ENCODE assay signal across 12 cellular contexts in the genomic region with DNA sequence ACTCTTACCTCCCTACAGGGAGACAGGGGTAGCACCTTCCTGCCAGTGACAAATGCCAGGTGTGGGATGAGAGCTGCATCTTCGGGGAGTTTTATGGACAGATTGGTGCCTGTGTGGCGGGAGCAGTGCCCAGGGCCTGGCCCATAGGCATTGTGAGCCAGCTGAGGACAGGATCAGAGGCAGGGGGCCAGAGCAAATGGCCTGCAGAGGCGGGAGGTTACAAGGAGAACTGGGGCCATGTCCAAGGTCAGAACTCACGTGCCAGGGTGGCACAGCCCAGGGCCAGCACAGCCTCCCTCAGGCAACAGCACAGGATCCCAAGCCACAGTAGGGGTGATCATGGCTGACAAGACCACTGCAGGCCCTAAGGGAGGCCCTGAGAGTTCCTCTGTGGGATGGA. TPM values are rescaled to one million over a fixed set of nuclear protein-coding genes. Genes with fewer than 3 reads are reported as not detected.
DNase-seq lines count a peak whose midpoint lies in the region; FAIRE-seq lines count a peak whose summit lies in the region.
"Had no signal": no experiment of that assay in that cellular context is flagged by ENCODE, and none has a peak within 500 bp of the region (broad histone marks: within the 10 kb centered on the region; RNA-seq: fewer than 3 reads in every experiment).

No MANE protein-coding gene starts in this region.

- no peaks in the 10 kb centered on the region for H3K27me3 Mint-ChIP-seq in activated T-helper 1 cell treated with anti-CD3 and anti-CD28 coated beads, Interleukin-12 subunit alpha, Interleukin-12 subunit beta, Interleukin-2, Interleukin-4 antibody, amounts not matched to agents 30 ng/mL and 10 ng/mL and 1 ng/mL, durations not matched to agents 14 hours and 24 hours and 36 hours (ENCODE audit: insufficient read depth)
- H3K27me3 Mint-ChIP-seq: activated naive CD8-positive, alpha-beta T cell treated with anti-CD3 and anti-CD28 coated beads, Interleukin-2, amount 10 ng/mL, durations not matched to agents 7 days and 5 days had no signal

- peaks cover 53% of the 10 kb centered on the region for H3K36me3 Mint-ChIP-seq in activated T-helper 1 cell treated with anti-CD3 and anti-CD28 coated beads, Interleukin-12 subunit alpha, Interleukin-12 subunit beta, Interleukin-2, Interleukin-4 antibody, amounts not matched to agents 30 ng/mL and 10 ng/mL and 1 ng/mL, durations not matched to agents 14 hours and 24 hours and 36 hours (ENCODE audit: low read depth)

- H3K27me3 ChIP-seq in GM23248 (replicated peaks; ENCODE audit: insufficient read depth) (no peaks in the 10 kb centered on the region), layer of hippocampus (ENCODE audit: control insufficient read depth, insufficient read depth, low read length) (no peaks in the 10 kb centered on the region), small intestine (ENCODE audit: control insufficient read depth in 2 of 2, insufficient read depth in 2 of 2, low read length in 2 of 2) (no peaks in the 10 kb centered on the region)

- 66 to 69% methylated on average over 4 of the region's 4 CpGs for WGBS in GM23248 (ENCODE audit: low coverage in 1 of 2, low lambda C conversion rate in 2 of 2, missing lambda C conversion rate in 2 of 2), 2 experiments
- 52 to 75% (median 58%) methylated on average over 4 of the region's 4 CpGs for WGBS in small intestine, 3 donors

- peak overlapping the region; percentile 56 for H3K9ac ChIP-seq in GM23248

- H3K4me1 ChIP-seq in GM23248 (ENCODE audit: insufficient read depth) (peaks cover 21% of the 10 kb centered on the region), small intestine (ENCODE audit: control insufficient read depth in 2 of 2, insufficient read depth in 1 of 2, low read depth in 1 of 2, low read length in 1 of 2) (peaks cover 3 to 7% of the 10 kb centered on the region in 2 donors)

- H3K9me3 Mint-ChIP-seq in activated T-helper 1 cell treated with anti-CD3 and anti-CD28 coated beads, Interleukin-12 subunit alpha, Interleukin-12 subunit beta, Interleukin-2, Interleukin-4 antibody, amounts not matched to agents 30 ng/mL and 10 ng/mL and 1 ng/mL, durations not matched to agents 14 hours and 24 hours and 36 hours = no peaks in the 10 kb centered on the region
- H3K9me3 Mint-ChIP-seq: activated naive CD8-positive, alpha-beta T cell treated with anti-CD3 and anti-CD28 coated beads, Interleukin-2, amount 10 ng/mL, durations not matched to agents 7 days and 5 days; immature natural killer cell had no signal

- no peak overlapping the region for H3K4me2 ChIP-seq in GM23248 (ENCODE audit: unreplicated experiment)

- no peak for FAIRE-seq in small intestine (lab: Jason Lieb, UNC)
- no peak for FAIRE-seq in GM19239 (lab: Jason Lieb, UNC)

- H3K36me3 ChIP-seq in GM23248 (ENCODE audit: low read depth) = peaks cover 69% of the 10 kb centered on the region
- H3K36me3 ChIP-seq in small intestine (ENCODE audit: control insufficient read depth in 2 of 2, insufficient read depth in 2 of 2, low read length in 2 of 2) = peaks cover 6 to 23% of the 10 kb centered on the region in 2 donors

- H3K27ac ChIP-seq in GM23248 (peak overlapping the region; percentile 77), layer of hippocampus (ENCODE audit: low read depth, low read length) (peak overlapping the region; percentile 27), small intestine (ENCODE audit: low read depth in 1 of 2, low read length in 1 of 2) (peak overlapping the region; percentile 55 to 78)

- H3F3A ChIP-seq in GM23248 (ENCODE audit: insufficient read depth) = peaks cover 43% of the 10 kb centered on the region

- peaks cover 13% of the 10 kb centered on the region for H3K4me1 Mint-ChIP-seq in activated T-helper 1 cell treated with anti-CD3 and anti-CD28 coated beads, Interleukin-12 subunit alpha, Interleukin-12 subunit beta, Interleukin-2, Interleukin-4 antibody, amounts not matched to agents 30 ng/mL and 10 ng/mL and 1 ng/mL, durations not matched to agents 14 hours and 24 hours and 36 hours (ENCODE audit: low read depth)

- in situ Hi-C loops in GM23248 (cut with MboI) = no loop called here

- no peak for DNase-seq in GM23248
- DNase-seq in activated T-helper 1 cell treated with anti-CD3 and anti-CD28 coated beads, Interleukin-12 subunit alpha, Interleukin-12 subunit beta, Interleukin-2, Interleukin-4 antibody, amounts not matched to agents 30 ng/mL and 10 ng/mL and 1 ng/mL, durations not matched to agents 14 hours and 24 hours and 36 hours (ENCODE audit: low spot score) = no peak
- DNase-seq in small intestine = no peak
- DNase-seq in GM19239 (ENCODE audit: insufficient read length, low spot score) = no peak
- DNase-seq in AML-193 (lab: John Stamatoyannopoulos, UW) = no peak
- no peak for DNase-seq in kidney glomerular epithelial cell (lab: John Stamatoyannopoulos, UW)
- no peak for DNase-seq in amniotic stem cell (lab: John Stamatoyannopoulos, UW)
- DNase-seq: activated CD4-positive, CD25-positive, alpha-beta regulatory T cell treated with anti-CD3 and anti-CD28 coated beads, Interleukin-2, amount 50 U/mL, for 72 hours; activated naive CD8-positive, alpha-beta T cell treated with anti-CD3 and anti-CD28 coated beads, Interleukin-2, amount 10 ng/mL, durations not matched to agents 7 days and 5 days; immature natural killer cell; NCI-H2081 treated with DMSO at 0.1 percent for 48 hours had no signal

- peaks cover 96% of the 10 kb centered on the region for H3K79me2 ChIP-seq in GM23248 (ENCODE audit: insufficient read depth)

- peak overlapping the region; percentile 81 for H3K27ac Mint-ChIP-seq in activated T-helper 1 cell treated with anti-CD3 and anti-CD28 coated beads, Interleukin-12 subunit alpha, Interleukin-12 subunit beta, Interleukin-2, Interleukin-4 antibody, amounts not matched to agents 30 ng/mL and 10 ng/mL and 1 ng/mL, durations not matched to agents 14 hours and 24 hours and 36 hours

- H3K9me2 ChIP-seq in GM23248 (ENCODE audit: insufficient read depth) = no peaks in the 10 kb centered on the region

- H3K4me3 Mint-ChIP-seq in activated T-helper 1 cell treated with anti-CD3 and anti-CD28 coated beads, Interleukin-12 subunit alpha, Interleukin-12 subunit beta, Interleukin-2, Interleukin-4 antibody, amounts not matched to agents 30 ng/mL and 10 ng/mL and 1 ng/mL, durations not matched to agents 14 hours and 24 hours and 36 hours = no peak overlapping the region
- H3K4me3 Mint-ChIP-seq: activated naive CD8-positive, alpha-beta T cell treated with anti-CD3 and anti-CD28 coated beads, Interleukin-2, amount 10 ng/mL, durations not matched to agents 7 days and 5 days; immature natural killer cell had no signal

- intact Hi-C loops in activated T-helper 1 cell treated with anti-CD3 and anti-CD28 coated beads, Interleukin-12 subunit alpha, Interleukin-12 subunit beta, Interleukin-2, Interleukin-4 antibody, amounts not matched to agents 30 ng/mL and 10 ng/mL and 1 ng/mL, durations not matched to agents 14 hours and 24 hours and 36 hours (cut with micrococcal nuclease) = no loop called here

- no peak overlapping the region for H2AFZ ChIP-seq in GM23248

- no peaks in the 10 kb centered on the region for H4K20me1 ChIP-seq in GM23248 (ENCODE audit: insufficient read depth)

- H3K4me3 ChIP-seq in GM23248 = no peak overlapping the region
- H3K4me3 ChIP-seq in small intestine (ENCODE audit: low read depth in 1 of 2, low read length in 2 of 2) = no peak overlapping the region

- H3K9me3 ChIP-seq in GM23248 (ENCODE audit: low read depth) (no peaks in the 10 kb centered on the region), small intestine (ENCODE audit: control insufficient read depth, low read depth) (no peaks in the 10 kb centered on the region)

RNA-seq across cellular contexts. Expression of gene TTC7A, which starts 14.7 kb away (rescaled TPM):
- 51.2 and 61.1 TPM in 2 replicates for total RNA-seq in GM23248 (2014; rRNA removed; shearing (Covaris generic))
- 16.1 and 17.7 TPM in 2 replicates for polyA plus RNA-seq in GM23248 (2016; fragmentation: Nextera tagmentation; extraction: Ambion mirVana)
- 72.5 and 77.2 TPM in 2 replicates for total RNA-seq in activated T-helper 1 cell treated with anti-CD3 and anti-CD28 coated beads, Interleukin-12 subunit alpha, Interleukin-12 subunit beta, Interleukin-2, Interleukin-4 antibody, amounts not matched to agents 30 ng/mL and 10 ng/mL and 1 ng/mL, durations not matched to agents 14 hours and 24 hours and 36 hours
- polyA plus RNA-seq in small intestine = 10 to 100 TPM; 25.7 to 48.8 (median 39.2) TPM

RNA-seq across cellular contexts. Expression of gene MCFD2, which starts 40.2 kb away (rescaled TPM):
- total RNA-seq in GM23248 (2014; rRNA removed; shearing (Covaris generic)) = 310 and 329 TPM in 2 replicates
- polyA plus RNA-seq in GM23248 (2016; fragmentation: Nextera tagmentation; extraction: Ambion mirVana) = 298 and 303 TPM in 2 replicates
- 48.8 and 51.0 TPM in 2 replicates for total RNA-seq in activated T-helper 1 cell treated with anti-CD3 and anti-CD28 coated beads, Interleukin-12 subunit alpha, Interleukin-12 subunit beta, Interleukin-2, Interleukin-4 antibody, amounts not matched to agents 30 ng/mL and 10 ng/mL and 1 ng/mL, durations not matched to agents 14 hours and 24 hours and 36 hours
- 10 to 100 TPM; 20.8 to 45.0 (median 21.3) TPM for polyA plus RNA-seq in small intestine

Comparison
In these comparisons a context has a peak if more than half of its experiments do, and no peak if none do; other contexts are left out.
1. H3K27ac ChIP-seq: peak in every context shown above with its lines; median percentile 77 in GM23248; 66 in small intestine; 27 in layer of hippocampus.